Comparison of ENCODE assay signal across 5 cellular contexts in the genomic region with DNA sequence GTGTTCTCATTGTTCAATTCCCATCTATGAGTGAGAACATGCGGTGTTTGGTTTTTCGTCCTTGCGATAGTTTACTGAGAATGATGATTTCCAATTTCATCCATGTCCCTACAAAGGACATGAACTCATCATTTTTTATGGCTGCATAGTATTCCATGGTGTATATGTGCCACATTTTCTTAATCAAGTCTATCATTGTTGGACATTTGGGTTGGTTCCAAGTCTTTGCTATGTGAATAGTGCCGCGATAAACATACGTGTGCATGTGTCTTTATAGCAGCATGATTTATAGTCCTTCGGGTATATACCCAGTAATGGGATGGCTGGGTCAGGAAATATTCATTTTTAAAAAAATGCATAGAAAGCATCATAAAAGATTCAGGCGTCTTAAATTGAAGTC. TPM values are rescaled to one million over a fixed set of nuclear protein-coding genes. Genes with fewer than 3 reads are reported as not detected.
DNase-seq lines count a peak whose midpoint lies in the region; ATAC-seq, FAIRE-seq and TF ChIP-seq lines count a peak whose summit lies in the region.
"Not testable (repeated sequence)": the region's sequence is repeated elsewhere in the genome, so short reads cannot be mapped to it uniquely, and the experiment has no call there.
"Had no signal": no experiment of that assay in that cellular context is flagged by ENCODE, and none has a peak within 500 bp of the region (broad histone marks: within the 10 kb centered on the region; RNA-seq: fewer than 3 reads in every experiment).

No MANE protein-coding gene starts in this region.

- H4K20me1 ChIP-seq in K562 (replicated peaks; ENCODE audit: control insufficient read depth, insufficient read depth, low read length), result not testable (repeated sequence)

- not testable (repeated sequence) for H3K27me3 ChIP-seq in K562 (ENCODE audit: control insufficient read depth in 2 of 2, insufficient read depth in 2 of 2, low read length in 2 of 2)

- peaks cover 10% of the 10 kb centered on the region for H3K79me2 ChIP-seq in K562 (ENCODE audit: control insufficient read depth, insufficient read depth, low read length)

- TF ChIP-seq EP300 in K562 (IDR thresholded peaks at IDR 0.05; ENCODE audit: low read length), result not testable (repeated sequence)

- not testable (repeated sequence) for H3K4me1 ChIP-seq in HEK293 (ENCODE audit: control insufficient read depth, insufficient read depth, low read length)
- peaks cover 15 to 45% of the 10 kb centered on the region in 2 experiments for H3K4me1 ChIP-seq in K562 (replicated peaks in 1 of 2; ENCODE audit: control insufficient read depth in 2 of 2, insufficient read depth in 2 of 2, low read length in 2 of 2)

- H3K9ac ChIP-seq in K562 (ENCODE audit: insufficient read depth in 1 of 2, low read depth in 2 of 2, low read length in 2 of 2), result not testable (repeated sequence)

- not testable (repeated sequence) for H3K4me2 ChIP-seq in K562 (ENCODE audit: insufficient read depth, low read length)

- not testable (repeated sequence) for TF ChIP-seq RAD21 in K562 (CRISPR knock-in tag; conservative IDR thresholded peaks at IDR 0.05 in 1 of 2, IDR thresholded peaks at IDR 0.05 in 1 of 2)

- not testable (repeated sequence) for BruUV-seq in K562 (replicated peaks; lab: Mats Ljungman, UMichigan)

- TF ChIP-seq CTCF in HEK293 (tag by site-specific recombination; IDR thresholded peaks at IDR 0.05); K562 (IDR thresholded peaks at IDR 0.05 in 2 of 3, conservative IDR thresholded peaks at IDR 0.05 in 1 of 3; ENCODE audit: insufficient read depth in 2 of 3, low read depth in 1 of 3, low read length in 3 of 3): not testable (repeated sequence)

- TF ChIP-seq POLR2A in K562 (conservative IDR thresholded peaks at IDR 0.05), result not testable (repeated sequence)

- H3K4me3 ChIP-seq in HEK293 (ENCODE audit: low read depth, low read length); K562: not testable (repeated sequence)

- H3K9me1 ChIP-seq in K562 (ENCODE audit: control insufficient read depth, insufficient read depth, low read length), result not testable (repeated sequence)

- CTCF ChIA-PET in HEK293 (lab: Yijun Ruan, JAX); K562 (lab: Yijun Ruan, JAX; ENCODE audit: low intra/inter-chr PET ratio): not testable (repeated sequence)

- H2AFZ ChIP-seq in K562 (ENCODE audit: low read depth, low read length), result not testable (repeated sequence)

- H3K27ac ChIP-seq in HEK293 (ENCODE audit: extremely low read depth, low read depth, low read length); K562 (ENCODE audit: extremely low read depth, low read depth, low read length): not testable (repeated sequence)

- intact Hi-C loops in K562 (cut with micrococcal nuclease), result loop anchor here (10.0 kb wide), 2 partner anchors 411 to 561 kb away; partner anchors contain the start of gene FAM3C

- not testable (repeated sequence) for ATAC-seq in K562

- not testable (repeated sequence) for DNase-seq in K562 (ENCODE audit: extremely low read depth in 1 of 4, low spot score in 3 of 4)

- H3K9me3 ChIP-seq in HEK293 (ENCODE audit: control insufficient read depth, insufficient read depth, low read depth, low read length); K562 (replicated peaks; ENCODE audit: control insufficient read depth, insufficient read depth, low read depth, low read length): not testable (repeated sequence)

- 87% methylated on average over 5 of the region's 8 CpGs for WGBS in K562 (ENCODE audit: insufficient coverage, low coverage, missing lambda C conversion rate)

- not testable (repeated sequence) for FAIRE-seq in K562 (lab: Jason Lieb, UNC)

- not testable (repeated sequence) for H3K36me3 ChIP-seq in HEK293 (ENCODE audit: control insufficient read depth in 2 of 2, insufficient read depth in 1 of 2, low read length in 2 of 2); K562 (ENCODE audit: control insufficient read depth, insufficient read depth, low read length)

- POLR2A ChIA-PET in HEK293 (lab: Yijun Ruan, JAX); K562 (lab: Yijun Ruan, JAX): not testable (repeated sequence)

- in situ Hi-C loops in K562 (cut with MboI), result not testable (repeated sequence)

TF ChIP-seq in HEK293, 187 proteins besides CTCF, POLR2A, EP300 and RAD21:
- peak; percentile 83 for TF ChIP-seq ZNF146 (tag by site-specific recombination; IDR thresholded peaks at IDR 0.05)

TF ChIP-seq in K562, 482 proteins besides CTCF, POLR2A, EP300 and RAD21:
- TF ChIP-seq KDM1A (IDR thresholded peaks at IDR 0.05) (peak; percentile 60 to 65; a peak in 3 of 4 replicates), BCOR (IDR thresholded peaks at IDR 0.05) (peak; percentile 72), HDAC2 (IDR thresholded peaks at IDR 0.05) (0 out of 2 replicates have a peak, but pooled peaks have one; percentile 34), ZNF146 (CRISPR knock-in tag; IDR thresholded peaks at IDR 0.05; ENCODE audit: unreplicated experiment) (peak; percentile 35)

RNA-seq across cellular contexts. Expression of gene CPED1, which starts 4.9 kb away (rescaled TPM):
- total RNA-seq in K562 (2011; cell fraction: chromatin; rRNA removed; ENCODE audit: low replicate concordance), result 894 and 1,629 TPM in 2 replicates
- total RNA-seq in K562 (2011; cell fraction: nucleolus; rRNA removed), result 336 and 368 TPM in 2 replicates
- total RNA-seq in K562 (2011; cell fraction: nucleoplasm; rRNA removed), result 603 and 625 TPM in 2 replicates
- 228 and 247 TPM in 2 replicates for total RNA-seq in K562 (2014; rRNA removed)
- total RNA-seq in K562 (2014; rRNA removed; fragmentation: Illumina TruSeq; extraction: Trizol), result 393 and 413 TPM in 2 replicates
- 254 and 267 TPM in 2 replicates for total RNA-seq in K562 (2015; rRNA removed; fragmentation: Illumina TruSeq; extraction: Trizol)
- 290 and 301 TPM in 2 replicates for total RNA-seq in K562 (2021)
- 205 and 316 TPM in 2 replicates for polyA plus RNA-seq in K562 (2011; rRNA removed)
- 91.5 and 147 TPM in 2 replicates for polyA plus RNA-seq in K562 (2011; cell fraction: cytosol; rRNA removed)
- polyA plus RNA-seq in K562 (2011; cell fraction: nucleus; rRNA removed), result 211 and 239 TPM in 2 replicates
- 152 and 202 TPM in 2 replicates for polyA plus RNA-seq in K562 (2012)
- polyA plus RNA-seq in K562 (2014; fragmentation: Illumina TruSeq; extraction: Trizol), result 288 and 329 TPM in 2 replicates
- polyA plus RNA-seq in K562 (2014; fragmentation: Nextera tagmentation; extraction: Ambion mirVana), result 100 to 1,000 TPM; 221 to 292 TPM
- polyA plus RNA-seq in K562 (2014; rRNA removed), result 195 and 210 TPM in 2 replicates
- polyA minus RNA-seq in K562 (2011; rRNA and poly(A)+ RNA removed), result 717 and 810 TPM in 2 replicates
- 96.8 and 138 TPM in 2 replicates for polyA minus RNA-seq in K562 (2011; cell fraction: cytosol; rRNA and poly(A)+ RNA removed)
- polyA minus RNA-seq in K562 (2011; cell fraction: nucleus; rRNA and poly(A)+ RNA removed), result 704 and 866 TPM in 2 replicates
- total RNA-seq: CD8-positive, alpha-beta T cell had no signal
- polyA plus RNA-seq: CD4-positive, alpha-beta memory T cell; CD8-positive, alpha-beta memory T cell had no signal

RNA-seq across cellular contexts. Expression of gene ING3, which starts 33.0 kb away (rescaled TPM):
- total RNA-seq in K562 (2011; cell fraction: chromatin; rRNA removed; ENCODE audit: low replicate concordance), result 16.8 and 65.4 TPM in 2 replicates
- total RNA-seq in K562 (2011; cell fraction: nucleolus; rRNA removed), result 11.8 and 15.3 TPM in 2 replicates
- total RNA-seq in K562 (2011; cell fraction: nucleoplasm; rRNA removed), result 29.0 and 51.5 TPM in 2 replicates
- total RNA-seq in K562 (2014; rRNA removed) (19.8 and 22.8 TPM in 2 replicates), K562 (2014; rRNA removed; fragmentation: Illumina TruSeq; extraction: Trizol) (50.4 and 59.3 TPM in 2 replicates), K562 (2015; rRNA removed; fragmentation: Illumina TruSeq; extraction: Trizol) (38.8 and 43.9 TPM in 2 replicates), K562 (2021) (37.0 and 38.1 TPM in 2 replicates)
- polyA plus RNA-seq in K562 (2011; rRNA removed) (38.2 and 54.6 TPM in 2 replicates), K562 (2014; fragmentation: Illumina TruSeq; extraction: Trizol) (50.3 and 58.0 TPM in 2 replicates), K562 (2014; fragmentation: Nextera tagmentation; extraction: Ambion mirVana) (100 to 1,000 TPM; 216 to 233 TPM), K562 (2014; rRNA removed) (36.0 and 43.8 TPM in 2 replicates)
- 8.1 and 14.7 TPM in 2 replicates for polyA plus RNA-seq in K562 (2011; cell fraction: cytosol; rRNA removed)
- 19.7 and 49.3 TPM in 2 replicates for polyA plus RNA-seq in K562 (2011; cell fraction: nucleus; rRNA removed)
- 34.5 and 42.1 TPM in 2 replicates for polyA plus RNA-seq in K562 (2012)
- 54.3 and 56.3 TPM in 2 replicates for polyA minus RNA-seq in K562 (2011; rRNA and poly(A)+ RNA removed)
- polyA minus RNA-seq in K562 (2011; cell fraction: cytosol; rRNA and poly(A)+ RNA removed), result 12.3 and 13.2 TPM in 2 replicates
- 27.2 and 55.6 TPM in 2 replicates for polyA minus RNA-seq in K562 (2011; cell fraction: nucleus; rRNA and poly(A)+ RNA removed)
